8 cellular contexts compared by ENCODE assay signal in genomic region chr7:37832194-37832593, GRCh38. TPM values are rescaled to one million over a fixed set of nuclear protein-coding genes. Genes with fewer than 3 reads are reported as not detected.
DNase-seq lines count a peak whose midpoint lies in the region; ATAC-seq, FAIRE-seq and TF ChIP-seq lines count a peak whose summit lies in the region.

No MANE protein-coding gene starts in this region.

- FAIRE-seq in small intestine (lab: Jason Lieb, UNC): no peak

- no peaks in the 10 kb centered on the region for H3K27me3 Mint-ChIP-seq in HFFc6 (ENCODE audit: insufficient read depth)

- no peak overlapping the region for H3K9ac ChIP-seq in OCI-LY3 (ENCODE audit: low read length)

- H3K4me3 Mint-ChIP-seq in HFFc6: no peak overlapping the region

- H3K27ac ChIP-seq in OCI-LY3 (ENCODE audit: low read length): no peak overlapping the region
- H3K27ac ChIP-seq in small intestine (ENCODE audit: low read depth in 1 of 2, low read length in 1 of 2): no peak overlapping the region

- peak; percentile 79 for ATAC-seq in HG03097 (IDR thresholded peaks at IDR 0.05; ENCODE audit: low FRiP score, unreplicated experiment)

- WGBS in small intestine, 3 donors: 5 to 14% (median 8%) methylated on average over 4 of the region's 4 CpGs

- H4K20me1 ChIP-seq in OCI-LY3 (ENCODE audit: insufficient read depth, low read length): no peaks in the 10 kb centered on the region

- DNase-seq in stimulated activated CD4-positive, alpha-beta T cell treated with anti-CD3 and anti-CD28 coated beads, Interleukin-15, amount 100 ng/mL, for 24 hours: peak; percentile 8
- no peak for DNase-seq in stimulated activated CD4-positive, alpha-beta T cell treated with anti-CD3 and anti-CD28 coated beads, Interleukin-4, amount 100 ng/mL, for 1 hour
- DNase-seq in head of caudate nucleus: peak; percentile 58 to 92 (median 80)
- peak; percentile 35 for DNase-seq in small intestine
- no peak for DNase-seq in HFFc6
- DNase-seq in cortex of kidney (lab: John Stamatoyannopoulos, UW): no peak

- no peak overlapping the region for H2AFZ ChIP-seq in OCI-LY3 (ENCODE audit: low read depth, low read length)

- H3K79me2 ChIP-seq in OCI-LY3 (ENCODE audit: low read length): no peaks in the 10 kb centered on the region

- no peak overlapping the region for H3K27ac Mint-ChIP-seq in HFFc6

- H3K4me1 ChIP-seq in OCI-LY3 (ENCODE audit: low read length): peaks cover 29% of the 10 kb centered on the region
- no peaks in the 10 kb centered on the region for H3K4me1 ChIP-seq in small intestine (ENCODE audit: control insufficient read depth in 2 of 2, insufficient read depth in 1 of 2, low read depth in 1 of 2, low read length in 1 of 2)

- H3K27me3 ChIP-seq in OCI-LY3 (ENCODE audit: low read depth, low read length) (peaks cover 8% of the 10 kb centered on the region; the same call in 1 of the 2 replicates), small intestine (ENCODE audit: control insufficient read depth in 2 of 2, insufficient read depth in 2 of 2, low read length in 2 of 2) (no peaks in the 10 kb centered on the region)

- TF ChIP-seq CTCF in OCI-LY3 (IDR thresholded peaks at IDR 0.05; ENCODE audit: low read depth, low read length) (peak; percentile 85), HFFc6 (IDR thresholded peaks at IDR 0.05) (no peak)

- H3K4me1 Mint-ChIP-seq in HFFc6 (ENCODE audit: low read depth): no peaks in the 10 kb centered on the region

- H3K9me3 Mint-ChIP-seq in HFFc6: peaks cover 39% of the 10 kb centered on the region

- intact Hi-C loops in head of caudate nucleus (cut with DNase I): loop anchor here (5.0 to 10.0 kb wide), 2 partner anchors 317 to 625 kb away; no protein-coding TSS in a partner anchor

- H3K36me3 Mint-ChIP-seq in HFFc6 (ENCODE audit: low read depth): peaks cover 1% of the 10 kb centered on the region; the same call in 1 of the 2 replicates

- H3K36me3 ChIP-seq in OCI-LY3 (replicated peaks; ENCODE audit: low read depth, low read length) (no peaks in the 10 kb centered on the region), small intestine (ENCODE audit: control insufficient read depth in 2 of 2, insufficient read depth in 2 of 2, low read length in 2 of 2) (no peaks in the 10 kb centered on the region)

- H3K4me3 ChIP-seq in OCI-LY3 (ENCODE audit: low read length) (peak overlapping the region; percentile 94; the same call in 1 of the 2 replicates), small intestine (ENCODE audit: low read depth in 1 of 2, low read length in 2 of 2) (no peak overlapping the region)

- peak overlapping the region; percentile 93 for H3K4me2 ChIP-seq in OCI-LY3 (ENCODE audit: low read length)

- H3K9me3 ChIP-seq in OCI-LY3 (ENCODE audit: insufficient read depth, low read length): no peaks in the 10 kb centered on the region
- H3K9me3 ChIP-seq in small intestine (ENCODE audit: control insufficient read depth, low read depth): no peaks in the 10 kb centered on the region

RNA-seq across cellular contexts. Expression of gene NME8, which starts 16.2 kb away (rescaled TPM):
- polyA plus RNA-seq in small intestine: under 1 TPM in 1 of 3 donors, not detected in 2; 0.03 TPM
- not detected for total RNA-seq in HFFc6 (2021; fragmentation: NEBNext Ultra II Directional; extraction: Animal tissue kit (Norgen Biotek cat#: 25700))

Comparison
In these comparisons a context has a peak if more than half of its experiments do, and no peak if none do; other contexts are left out.
1. DNase-seq: peak in stimulated activated CD4-positive, alpha-beta T cell treated with anti-CD3 and anti-CD28 coated beads, Interleukin-15, amount 100 ng/mL, for 24 hours (single experiment), head of caudate nucleus (42 of 42) and small intestine (single experiment); none in stimulated activated CD4-positive, alpha-beta T cell treated with anti-CD3 and anti-CD28 coated beads, Interleukin-4, amount 100 ng/mL, for 1 hour (single experiment), HFFc6 (single experiment) and cortex of kidney (single experiment).